In genomic region chr14:89417469-89418225, GRCh38 we compare ENCODE assay signal across 8 cellular contexts. TPM values are rescaled to one million over a fixed set of nuclear protein-coding genes. Genes with fewer than 3 reads are reported as not detected.
DNase-seq lines count a peak whose midpoint lies in the region; ATAC-seq and TF ChIP-seq lines count a peak whose summit lies in the region.

No MANE protein-coding gene starts in this region.

- intact Hi-C loops in activated CD4-positive, alpha-beta T cell treated with anti-CD3 and anti-CD28 coated beads, Interleukin-2, amount 10 ng/mL, durations not matched to agents 24 days and 14 days (cut with micrococcal nuclease), result loop anchor here (1.0 to 10.0 kb wide), 12 partner anchors 13 to 537 kb away; partner anchors contain the start of genes EFCAB11 and TDP1
- intact Hi-C loops in dorsolateral prefrontal cortex (cut with DNase I), result loop anchor here (2.0 to 10.0 kb wide), 9 partner anchors 69 to 497 kb away; no protein-coding TSS in a partner anchor

- H3K9me3 Mint-ChIP-seq in activated CD4-positive, alpha-beta T cell treated with anti-CD3 and anti-CD28 coated beads, Interleukin-2, amount 10 ng/mL, durations not matched to agents 24 days and 14 days, result no peaks in the 10 kb centered on the region

- H3K4me3 ChIP-seq in dorsolateral prefrontal cortex, result peak overlapping the region; percentile 44 to 92 (median 73)

- peak overlapping the region; percentile 34 to 95 (median 89) for H3K27ac ChIP-seq in dorsolateral prefrontal cortex

- no peaks in the 10 kb centered on the region for H3K27me3 Mint-ChIP-seq in activated CD4-positive, alpha-beta T cell treated with anti-CD3 and anti-CD28 coated beads, Interleukin-2, amount 10 ng/mL, durations not matched to agents 24 days and 14 days

- H3K27me3 ChIP-seq in dorsolateral prefrontal cortex, result no peaks in the 10 kb centered on the region

- H3K4me3 Mint-ChIP-seq in activated CD4-positive, alpha-beta T cell treated with anti-CD3 and anti-CD28 coated beads, Interleukin-2, amount 10 ng/mL, durations not matched to agents 24 days and 14 days, result peak overlapping the region; percentile 95

- peak; percentile 49 for ATAC-seq in GM18868 (IDR thresholded peaks at IDR 0.05; ENCODE audit: unreplicated experiment)
- peak; percentile 43 for ATAC-seq in HG03097 (IDR thresholded peaks at IDR 0.05; ENCODE audit: low FRiP score, unreplicated experiment)

- peak; percentile 48 for DNase-seq in AG20443 (ENCODE audit: low spot score)
- DNase-seq in NCI-H510A treated with DMSO at 0.1 percent for 48 hours (lab: John Stamatoyannopoulos, UW), result peak; percentile 72
- DNase-seq in activated CD4-positive, alpha-beta T cell treated with anti-CD3 and anti-CD28 coated beads, Interleukin-2, amount 10 ng/mL, durations not matched to agents 24 days and 14 days, result peak; percentile 88
- peak; percentile 28 to 60 (median 56) for DNase-seq in dorsolateral prefrontal cortex
- peak; percentile 68 for DNase-seq in medulla oblongata (ENCODE audit: extremely low spot score)
- DNase-seq in stimulated activated CD8-positive, alpha-beta memory T cell treated with anti-CD3 and anti-CD28 coated beads, Interleukin-15, amount 100 ng/mL, for 1 hour (ENCODE audit: low read depth), result peak; percentile 24

- peak in 49 of 56 donors; percentile 12 to 60 (median 36) for TF ChIP-seq CTCF in dorsolateral prefrontal cortex (IDR thresholded peaks at IDR 0.05 in 54 of 56, conservative IDR thresholded peaks at IDR 0.05 in 2 of 56; ENCODE audit: low read depth in 1 of 56, partially characterized antibody in 56 of 56)

- H3K4me1 Mint-ChIP-seq in activated CD4-positive, alpha-beta T cell treated with anti-CD3 and anti-CD28 coated beads, Interleukin-2, amount 10 ng/mL, durations not matched to agents 24 days and 14 days, result peaks cover 42% of the 10 kb centered on the region

- peaks cover 22% of the 10 kb centered on the region for H3K36me3 Mint-ChIP-seq in activated CD4-positive, alpha-beta T cell treated with anti-CD3 and anti-CD28 coated beads, Interleukin-2, amount 10 ng/mL, durations not matched to agents 24 days and 14 days (ENCODE audit: low read depth)

- peak overlapping the region; percentile 98 for H3K27ac Mint-ChIP-seq in activated CD4-positive, alpha-beta T cell treated with anti-CD3 and anti-CD28 coated beads, Interleukin-2, amount 10 ng/mL, durations not matched to agents 24 days and 14 days

RNA-seq across cellular contexts. Expression of gene FOXN3, which starts 0.6 kb away (rescaled TPM):
- total RNA-seq in activated CD4-positive, alpha-beta T cell treated with anti-CD3 and anti-CD28 coated beads, Interleukin-2, amount 10 ng/mL, durations not matched to agents 24 days and 14 days, result 80.0 and 85.2 TPM in 2 replicates
- 100 to 1,000 TPM in 6 of 120 experiments, 10 to 100 TPM in 114; 44.6 to 136 (median 70.8) TPM for total RNA-seq in dorsolateral prefrontal cortex

Comparison
In these comparisons a context has a peak if more than half of its experiments do, and no peak if none do; other contexts are left out.
1. Peak in every context shown above with its lines: DNase-seq, ATAC-seq, H3K4me3 ChIP-seq and H3K27ac ChIP-seq.
2. DNase-seq: peak in every context shown above with its lines; median percentile 88 in activated CD4-positive, alpha-beta T cell treated with anti-CD3 and anti-CD28 coated beads, Interleukin-2, amount 10 ng/mL, durations not matched to agents 24 days and 14 days; 72 in NCI-H510A treated with DMSO at 0.1 percent for 48 hours; 68 in medulla oblongata; 56 in dorsolateral prefrontal cortex; 48 in AG20443; 24 in stimulated activated CD8-positive, alpha-beta memory T cell treated with anti-CD3 and anti-CD28 coated beads, Interleukin-15, amount 100 ng/mL, for 1 hour.